23 cellular contexts compared by ENCODE assay signal in genomic region chr12:90183201-90183600, GRCh38.
DNase-seq lines count a peak whose midpoint lies in the region; ATAC-seq and TF ChIP-seq lines count a peak whose summit lies in the region.
"Had no signal": no experiment of that assay in that cellular context is flagged by ENCODE, and none has a peak within 500 bp of the region (broad histone marks: within the 10 kb centered on the region; RNA-seq: fewer than 3 reads in every experiment).

No MANE protein-coding gene starts in this region.

- H3K36me3 ChIP-seq in HEK293 (ENCODE audit: control insufficient read depth in 2 of 2, insufficient read depth in 1 of 2, low read length in 2 of 2) (no peaks in the 10 kb centered on the region), adipocyte (ENCODE audit: control insufficient read depth, insufficient read depth, low read length, severe bottlenecking) (no peaks in the 10 kb centered on the region)
- H3K36me3 ChIP-seq: BE2C, BLaER1 had no signal

- POLR2A ChIA-PET in HEK293 (lab: Yijun Ruan, JAX) = no interaction called here
- POLR2A ChIA-PET in activated CD4-positive, alpha-beta memory T cell treated with anti-CD3 and anti-CD28 coated beads, Interleukin-2, amount 10 ng/mL, durations not matched to agents 7 days and 5 days (lab: Charles Lee) = no interaction called here

- no peak for ATAC-seq in HG03432 (IDR thresholded peaks at IDR 0.05; ENCODE audit: unreplicated experiment)
- ATAC-seq: GM12878 had no signal

- H3K4me3 Mint-ChIP-seq in activated CD4-positive, alpha-beta memory T cell treated with anti-CD3 and anti-CD28 coated beads, Interleukin-2, amount 10 ng/mL, durations not matched to agents 7 days and 5 days = no peak overlapping the region
- H3K4me3 Mint-ChIP-seq: CD14-positive monocyte; CD4-positive, alpha-beta memory T cell; CD4-positive, CD25-positive, alpha-beta regulatory T cell; CD8-positive, alpha-beta memory T cell had no signal

- no peak overlapping the region for H3K27ac Mint-ChIP-seq in activated CD4-positive, alpha-beta memory T cell treated with anti-CD3 and anti-CD28 coated beads, Interleukin-2, amount 10 ng/mL, durations not matched to agents 7 days and 5 days
- H3K27ac Mint-ChIP-seq: CD14-positive monocyte; CD4-positive, alpha-beta memory T cell; CD4-positive, CD25-positive, alpha-beta regulatory T cell; CD8-positive, alpha-beta memory T cell had no signal

- H3K27ac ChIP-seq in HEK293 (ENCODE audit: extremely low read depth, low read depth, low read length) = no peak overlapping the region
- H3K27ac ChIP-seq: BLaER1 had no signal

- no peaks in the 10 kb centered on the region for H3K27me3 ChIP-seq in adipocyte (replicated peaks; ENCODE audit: control insufficient read depth, insufficient read depth, low read length)
- H3K27me3 ChIP-seq: BE2C, BLaER1 had no signal

- peaks cover 6% of the 10 kb centered on the region for H3K4me1 Mint-ChIP-seq in activated CD4-positive, alpha-beta memory T cell treated with anti-CD3 and anti-CD28 coated beads, Interleukin-2, amount 10 ng/mL, durations not matched to agents 7 days and 5 days
- H3K4me1 Mint-ChIP-seq: CD14-positive monocyte had no signal

- no peaks in the 10 kb centered on the region for H3K9me3 Mint-ChIP-seq in activated CD4-positive, alpha-beta memory T cell treated with anti-CD3 and anti-CD28 coated beads, Interleukin-2, amount 10 ng/mL, durations not matched to agents 7 days and 5 days

- H3K27me3 Mint-ChIP-seq in activated CD4-positive, alpha-beta memory T cell treated with anti-CD3 and anti-CD28 coated beads, Interleukin-2, amount 10 ng/mL, durations not matched to agents 7 days and 5 days = no peaks in the 10 kb centered on the region

- CTCF ChIA-PET in HEK293 (lab: Yijun Ruan, JAX) = no interaction called here
- CTCF ChIA-PET in activated CD4-positive, alpha-beta memory T cell treated with anti-CD3 and anti-CD28 coated beads, Interleukin-2, amount 10 ng/mL, durations not matched to agents 7 days and 5 days (lab: Charles Lee) = no interaction called here

- no peaks in the 10 kb centered on the region for H3K36me3 Mint-ChIP-seq in activated CD4-positive, alpha-beta memory T cell treated with anti-CD3 and anti-CD28 coated beads, Interleukin-2, amount 10 ng/mL, durations not matched to agents 7 days and 5 days (ENCODE audit: low read depth)
- H3K36me3 Mint-ChIP-seq: CD14-positive monocyte; CD4-positive, alpha-beta memory T cell; CD4-positive, CD25-positive, alpha-beta regulatory T cell; CD8-positive, alpha-beta memory T cell had no signal

- DNase-seq in adipocyte (ENCODE audit: low read depth) = no peak
- DNase-seq in activated CD4-positive, alpha-beta memory T cell treated with anti-CD3 and anti-CD28 coated beads, Interleukin-2, amount 10 ng/mL, durations not matched to agents 7 days and 5 days = no peak
- DNase-seq in hepatic stellate cell (ENCODE audit: low spot score) = no peak
- DNase-seq: 8988T; ACHN; BE2C; C1 segment of cervical spinal cord; CD4-positive, alpha-beta memory T cell; CD4-positive, CD25-positive, alpha-beta regulatory T cell; CD8-positive, alpha-beta memory T cell; COR-L47; DMS 273 treated with DMSO at 0.1 percent for 48 hours; DMS153; DMS53; DMS79; DND-41; EL; GDM1 had no signal

- no peak for TF ChIP-seq CTCF in HEK293 (tag by site-specific recombination; IDR thresholded peaks at IDR 0.05)

- H3K4me3 ChIP-seq in HEK293 (ENCODE audit: low read depth, low read length) (no peak overlapping the region), adipocyte (ENCODE audit: low read length) (peak overlapping the region; percentile 23)
- H3K4me3 ChIP-seq: BLaER1, GM12878 had no signal

- H3K9me3 ChIP-seq in HEK293 (ENCODE audit: control insufficient read depth, insufficient read depth, low read depth, low read length) = no peaks in the 10 kb centered on the region
- H3K9me3 ChIP-seq in adipocyte (ENCODE audit: control insufficient read depth, low read length) = peaks cover 11% of the 10 kb centered on the region
- H3K9me3 ChIP-seq: BE2C, BLaER1 had no signal

- no peak overlapping the region for H3K9ac ChIP-seq in adipocyte (ENCODE audit: low read length)
- H3K9ac ChIP-seq: BLaER1 had no signal

- H3K4me1 ChIP-seq in HEK293 (ENCODE audit: control insufficient read depth, insufficient read depth, low read length) (no peaks in the 10 kb centered on the region), adipocyte (ENCODE audit: control insufficient read depth, insufficient read depth, low read length) (no peaks in the 10 kb centered on the region)
- H3K4me1 ChIP-seq: BE2C, BLaER1 had no signal

TF ChIP-seq in HEK293, 187 proteins besides CTCF, POLR2A, EP300 and RAD21:
- no peak for TF ChIP-seq ZNF280C (tag by site-specific recombination; IDR thresholded peaks at IDR 0.05)
- TF ChIP-seq SETDB1 (IDR thresholded peaks at IDR 0.05; ENCODE audit: insufficient read length, low read length) = peak; percentile 94
